1 cellular context compared by ENCODE assay signal in genomic region chr13:32391101-32391620, GRCh38.
TF ChIP-seq lines count a peak whose summit lies in the region.

No MANE protein-coding gene starts in this region.

TF ChIP-seq in IMR-90, 13 proteins besides CTCF, POLR2A, EP300 and RAD21 (continued from another document):
- TF ChIP-seq SMC3 (IDR thresholded peaks at IDR 0.05; ENCODE audit: low read depth, low read length), result no peak
- no peak for TF ChIP-seq RFX5 (IDR thresholded peaks at IDR 0.05; ENCODE audit: low read depth, low read length)
- TF ChIP-seq NFE2L2 (IDR thresholded peaks at IDR 0.05; ENCODE audit: low read depth, low read length), result no peak
- no peak for TF ChIP-seq CEBPB (IDR thresholded peaks at IDR 0.05; ENCODE audit: low read depth, low read length)
- TF ChIP-seq CHD1 (IDR thresholded peaks at IDR 0.05; ENCODE audit: low read depth, low read length), result no peak
- no peak for TF ChIP-seq FOS (IDR thresholded peaks at IDR 0.05; ENCODE audit: low read depth, low read length)
- no peak for TF ChIP-seq MXI1 (IDR thresholded peaks at IDR 0.05; ENCODE audit: borderline replicate concordance, low read depth, low read length)
- no peak for TF ChIP-seq USF2 (IDR thresholded peaks at IDR 0.05; ENCODE audit: low read depth, low read length)
